In genomic region chr12:47356129-47356622, GRCh38 we compare ENCODE assay signal across 8 cellular contexts.
DNase-seq lines count a peak whose midpoint lies in the region; ATAC-seq lines count a peak whose summit lies in the region.

No MANE protein-coding gene starts in this region.

- peak overlapping the region; percentile 69 for H3K4me3 Mint-ChIP-seq in activated T-cell treated with anti-CD3 and anti-CD28 coated beads, Interleukin-2, amount 50 U/mL, for 24 hours
- H3K4me3 Mint-ChIP-seq in activated CD8-positive, alpha-beta T cell treated with anti-CD3 and anti-CD28 coated beads, Interleukin-2, amount 10 ng/mL, durations not matched to agents 7 days and 5 days: peak overlapping the region; percentile 59

- peaks cover 11% of the 10 kb centered on the region for H3K9me3 Mint-ChIP-seq in activated T-cell treated with anti-CD3 and anti-CD28 coated beads, Interleukin-2, amount 50 U/mL, for 24 hours
- H3K9me3 Mint-ChIP-seq in activated CD8-positive, alpha-beta T cell treated with anti-CD3 and anti-CD28 coated beads, Interleukin-2, amount 10 ng/mL, durations not matched to agents 7 days and 5 days (ENCODE audit: insufficient read depth): peaks cover 12% of the 10 kb centered on the region

- CTCF ChIA-PET in activated CD8-positive, alpha-beta T cell treated with anti-CD3 and anti-CD28 coated beads, Interleukin-2, amount 10 ng/mL, durations not matched to agents 7 days and 5 days (lab: Charles Lee): interaction anchor here (0.9 to 1.7 kb wide), 6 partner anchors 16 to 157 kb away, joined by 3 to 9 read pairs (median 3); no protein-coding TSS in a partner anchor

- peak overlapping the region; percentile 99 for H3K27ac Mint-ChIP-seq in activated T-cell treated with anti-CD3 and anti-CD28 coated beads, Interleukin-2, amount 50 U/mL, for 24 hours
- peak overlapping the region; percentile 88 for H3K27ac Mint-ChIP-seq in activated CD8-positive, alpha-beta T cell treated with anti-CD3 and anti-CD28 coated beads, Interleukin-2, amount 10 ng/mL, durations not matched to agents 7 days and 5 days

- POLR2A ChIA-PET in activated CD8-positive, alpha-beta T cell treated with anti-CD3 and anti-CD28 coated beads, Interleukin-2, amount 10 ng/mL, durations not matched to agents 7 days and 5 days (lab: Charles Lee): interaction anchor here (0.6 to 1.6 kb wide), 7 partner anchors 24 to 140 kb away, joined by 3 to 10 read pairs (median 4); no protein-coding TSS in a partner anchor

- peaks cover 86% of the 10 kb centered on the region for H3K4me1 Mint-ChIP-seq in activated T-cell treated with anti-CD3 and anti-CD28 coated beads, Interleukin-2, amount 50 U/mL, for 24 hours (ENCODE audit: low read depth)
- H3K4me1 Mint-ChIP-seq in activated CD8-positive, alpha-beta T cell treated with anti-CD3 and anti-CD28 coated beads, Interleukin-2, amount 10 ng/mL, durations not matched to agents 7 days and 5 days (ENCODE audit: low read depth): peaks cover 74% of the 10 kb centered on the region

- no peak for DNase-seq in activated T-cell treated with anti-CD3 and anti-CD28 coated beads, Interleukin-2, amount 50 U/mL, for 24 hours
- no peak for DNase-seq in activated T-cell treated with anti-CD3 and anti-CD28 coated beads, Interleukin-2, amount 50 U/mL, for 1 hour
- peak; percentile 31 for DNase-seq in activated CD8-positive, alpha-beta T cell treated with anti-CD3 and anti-CD28 coated beads, Interleukin-2, amount 10 ng/mL, durations not matched to agents 7 days and 5 days
- DNase-seq in retina (peak; percentile 3), NCI-H1092 treated with DMSO at 0.1 percent for 48 hours (lab: John Stamatoyannopoulos, UW) (no peak), COLO668 (lab: John Stamatoyannopoulos, UW; ENCODE audit: unreplicated experiment) (no peak), NCI-H1048 (lab: John Stamatoyannopoulos, UW) (no peak)

- no peaks in the 10 kb centered on the region for H3K27me3 Mint-ChIP-seq in activated T-cell treated with anti-CD3 and anti-CD28 coated beads, Interleukin-2, amount 50 U/mL, for 24 hours
- H3K27me3 Mint-ChIP-seq in activated CD8-positive, alpha-beta T cell treated with anti-CD3 and anti-CD28 coated beads, Interleukin-2, amount 10 ng/mL, durations not matched to agents 7 days and 5 days (ENCODE audit: low read depth): no peaks in the 10 kb centered on the region

- peaks cover 77% of the 10 kb centered on the region for H3K36me3 Mint-ChIP-seq in activated T-cell treated with anti-CD3 and anti-CD28 coated beads, Interleukin-2, amount 50 U/mL, for 24 hours (ENCODE audit: low read depth)
- peaks cover 40% of the 10 kb centered on the region for H3K36me3 Mint-ChIP-seq in activated CD8-positive, alpha-beta T cell treated with anti-CD3 and anti-CD28 coated beads, Interleukin-2, amount 10 ng/mL, durations not matched to agents 7 days and 5 days (ENCODE audit: low read depth)

- ATAC-seq in HG03066 (IDR thresholded peaks at IDR 0.05; ENCODE audit: low read depth, unreplicated experiment): peak; percentile 70
- ATAC-seq in activated CD8-positive, alpha-beta T cell treated with anti-CD3 and anti-CD28 coated beads, Interleukin-2, amount 10 ng/mL, durations not matched to agents 7 days and 5 days: no peak

Comparison
In these comparisons a context has a peak if more than half of its experiments do, and no peak if none do; other contexts are left out.
1. DNase-seq: peak in activated CD8-positive, alpha-beta T cell treated with anti-CD3 and anti-CD28 coated beads, Interleukin-2, amount 10 ng/mL, durations not matched to agents 7 days and 5 days (single experiment) and retina (single experiment); none in activated T-cell treated with anti-CD3 and anti-CD28 coated beads, Interleukin-2, amount 50 U/mL, for 24 hours (single experiment), activated T-cell treated with anti-CD3 and anti-CD28 coated beads, Interleukin-2, amount 50 U/mL, for 1 hour (single experiment), NCI-H1092 treated with DMSO at 0.1 percent for 48 hours (single experiment), COLO668 (single experiment) and NCI-H1048 (single experiment).